8 cellular contexts compared by ENCODE assay signal in the genomic region with DNA sequence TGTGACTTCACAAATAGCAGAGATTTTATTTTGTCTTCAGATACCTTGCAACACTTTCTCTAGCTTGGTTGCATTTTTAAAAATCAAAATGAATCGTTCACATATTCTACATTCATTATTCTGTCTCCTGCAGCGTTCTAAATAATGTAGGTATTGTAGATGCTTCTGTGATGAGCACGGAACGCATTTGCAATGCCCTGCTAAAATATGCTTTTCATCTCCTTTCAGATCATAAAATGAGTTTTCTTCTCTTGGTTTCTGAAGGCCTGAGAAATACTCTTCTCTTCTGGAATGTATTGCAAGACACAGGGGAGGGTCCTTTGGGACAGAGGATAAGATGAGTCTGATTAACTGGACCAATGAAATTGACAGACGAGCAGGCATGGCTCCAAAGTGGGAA.
"Had no signal": no experiment of that assay in that cellular context is flagged by ENCODE, and none has a peak within 500 bp of the region (broad histone marks: within the 10 kb centered on the region; RNA-seq: fewer than 3 reads in every experiment).

No MANE protein-coding gene starts in this region.

- H3K4me3 Mint-ChIP-seq: GM23338, H9, IgD-negative memory B cell had no signal

- H3K4me2 ChIP-seq: GM23338 had no signal

- FAIRE-seq: H1, H54, HepG2 had no signal

- H3K27ac Mint-ChIP-seq: GM23338, H9, IgD-negative memory B cell had no signal

- H2AFZ ChIP-seq: GM23338 had no signal

- DNase-seq: H9, HCEC 1CT, KBM-7 had no signal

- H3K4me3 ChIP-seq: GM23338 had no signal
